In the genomic region with DNA sequence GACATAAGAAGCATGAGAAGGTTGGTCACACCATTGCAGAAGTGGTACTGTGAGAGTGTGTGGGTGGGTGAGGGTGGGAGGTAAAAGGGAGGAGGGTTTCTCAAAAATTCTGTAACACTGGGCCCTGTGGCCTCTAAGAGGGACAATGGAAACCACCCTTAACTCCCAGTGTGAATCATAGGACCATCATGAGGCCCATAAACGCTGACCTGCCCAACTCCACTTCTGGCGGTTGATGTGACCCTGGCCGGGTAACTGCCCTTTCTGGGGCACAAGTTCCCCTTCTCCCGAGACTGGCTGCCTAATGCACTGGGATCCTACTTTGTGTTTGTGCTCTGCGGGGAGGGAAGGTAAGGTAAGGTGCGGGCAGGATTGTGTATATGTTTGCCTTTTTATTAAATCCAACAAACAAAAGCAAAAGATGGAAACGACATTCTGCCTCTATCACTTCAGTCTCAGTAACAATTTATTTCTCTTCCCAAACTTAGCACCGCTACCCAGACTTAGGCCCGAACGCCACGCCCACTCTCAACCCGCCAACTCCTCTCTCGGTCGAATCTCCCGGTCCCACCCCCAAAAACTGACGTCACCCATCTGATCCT, we compare ENCODE assay signal across 8 cellular contexts. TPM values are rescaled to one million over a fixed set of nuclear protein-coding genes. Genes with fewer than 3 reads are reported as not detected.
DNase-seq lines count a peak whose midpoint lies in the region; ATAC-seq lines count a peak whose summit lies in the region.

No MANE protein-coding gene starts in this region.

- H3K9me3 Mint-ChIP-seq in CD4-positive, CD25-positive, alpha-beta regulatory T cell, result no peaks in the 10 kb centered on the region
- no peaks in the 10 kb centered on the region for H3K9me3 Mint-ChIP-seq in activated CD4-positive, alpha-beta memory T cell treated with anti-CD3 and anti-CD28 coated beads, Interleukin-2, amount 10 ng/mL, durations not matched to agents 7 days and 5 days

- peaks cover 7% of the 10 kb centered on the region for H3K27me3 ChIP-seq in CD4-positive, CD25-positive, alpha-beta regulatory T cell (ENCODE audit: control insufficient read depth, insufficient read depth, low read length)
- H3K27me3 ChIP-seq in mucosa of rectum (ENCODE audit: control insufficient read depth in 2 of 2, insufficient read depth in 2 of 2, low read length in 2 of 2), result peaks cover 9% of the 10 kb centered on the region in 2 donors

- peak overlapping the region; percentile 86 for H3K27ac ChIP-seq in CD4-positive, CD25-positive, alpha-beta regulatory T cell (ENCODE audit: insufficient read depth, low read length, poor library complexity, severe bottlenecking)
- H3K27ac ChIP-seq in epithelial cell of prostate, result peak overlapping the region; percentile 82
- H3K27ac ChIP-seq in mucosa of rectum (ENCODE audit: low read depth in 2 of 2, low read length in 2 of 2), result peak overlapping the region; percentile 94 to 98

- H3K4me3 Mint-ChIP-seq in CD4-positive, CD25-positive, alpha-beta regulatory T cell, result peak overlapping the region; percentile 93 to 97 (median 94)
- H3K4me3 Mint-ChIP-seq in activated CD4-positive, alpha-beta memory T cell treated with anti-CD3 and anti-CD28 coated beads, Interleukin-2, amount 10 ng/mL, durations not matched to agents 7 days and 5 days, result peak overlapping the region; percentile 92

- peaks cover 13% of the 10 kb centered on the region for H3K36me3 Mint-ChIP-seq in CD4-positive, CD25-positive, alpha-beta regulatory T cell
- H3K36me3 Mint-ChIP-seq in activated CD4-positive, alpha-beta memory T cell treated with anti-CD3 and anti-CD28 coated beads, Interleukin-2, amount 10 ng/mL, durations not matched to agents 7 days and 5 days (ENCODE audit: low read depth), result peaks cover 3% of the 10 kb centered on the region

- DNase-seq in CD4-positive, CD25-positive, alpha-beta regulatory T cell, result peak in 2 of 3 donors; percentile 75 to 89
- DNase-seq in NCI-H82 treated with DMSO at 0.1 percent for 48 hours (lab: John Stamatoyannopoulos, UW; ENCODE audit: unreplicated experiment), result peak; percentile 92
- DNase-seq in activated CD4-positive, alpha-beta memory T cell treated with anti-CD3 and anti-CD28 coated beads, Interleukin-2, amount 10 ng/mL, durations not matched to agents 7 days and 5 days, result peak; percentile 84
- DNase-seq in epithelial cell of prostate (ENCODE audit: low read depth, low spot score), result peak; percentile 59
- peak; percentile 94 for DNase-seq in stimulated activated CD8-positive, alpha-beta memory T cell treated with anti-CD3 and anti-CD28 coated beads, Interleukin-4, amount 100 ng/mL, for 48 hours

- no peaks in the 10 kb centered on the region for H3K36me3 ChIP-seq in CD4-positive, CD25-positive, alpha-beta regulatory T cell (ENCODE audit: control insufficient read depth, insufficient read depth, low read length)
- H3K36me3 ChIP-seq in mucosa of rectum (ENCODE audit: control insufficient read depth in 2 of 2, insufficient read depth in 2 of 2, low read length in 2 of 2), result peaks cover 4 to 7% of the 10 kb centered on the region in 2 donors

- peaks cover 24% of the 10 kb centered on the region for H3K4me1 ChIP-seq in CD4-positive, CD25-positive, alpha-beta regulatory T cell (ENCODE audit: control insufficient read depth, insufficient read depth, low read length, poor library complexity, severe bottlenecking)
- H3K4me1 ChIP-seq in mucosa of rectum (ENCODE audit: control insufficient read depth in 2 of 2, insufficient read depth in 2 of 2, low read length in 2 of 2), result peaks cover 20 to 21% of the 10 kb centered on the region in 2 donors

- H3K27ac Mint-ChIP-seq in CD4-positive, CD25-positive, alpha-beta regulatory T cell, result peak overlapping the region; percentile 92 to 99 (median 98)
- H3K27ac Mint-ChIP-seq in activated CD4-positive, alpha-beta memory T cell treated with anti-CD3 and anti-CD28 coated beads, Interleukin-2, amount 10 ng/mL, durations not matched to agents 7 days and 5 days, result peak overlapping the region; percentile 90

- CTCF ChIA-PET in activated CD4-positive, alpha-beta memory T cell treated with anti-CD3 and anti-CD28 coated beads, Interleukin-2, amount 10 ng/mL, durations not matched to agents 7 days and 5 days (lab: Charles Lee), result interaction anchor here (0.6 to 2.3 kb wide), 11 partner anchors 10 to 1655 kb away, joined by 3 to 15 read pairs (median 6); partner anchors contain the start of genes RPL41 and TSFM

- no peaks in the 10 kb centered on the region for H3K9me3 ChIP-seq in CD4-positive, CD25-positive, alpha-beta regulatory T cell (ENCODE audit: control insufficient read depth in 2 of 2, low read length in 2 of 2)
- H3K9me3 ChIP-seq in mucosa of rectum (ENCODE audit: control insufficient read depth in 2 of 2, low read length in 2 of 2), result no peaks in the 10 kb centered on the region

- POLR2A ChIA-PET in activated CD4-positive, alpha-beta memory T cell treated with anti-CD3 and anti-CD28 coated beads, Interleukin-2, amount 10 ng/mL, durations not matched to agents 7 days and 5 days (lab: Charles Lee), result interaction anchor here (0.7 to 1.7 kb wide), 11 partner anchors 9 to 180 kb away, joined by 3 to 14 read pairs (median 4); partner anchors contain the start of genes CDK4, PIP4K2C, TSFM and TSPAN31

- H3K9ac ChIP-seq in mucosa of rectum (ENCODE audit: low read depth in 1 of 2, low read length in 2 of 2), result peak overlapping the region; percentile 71 to 88

- peak overlapping the region; percentile 76 for H3K4me3 ChIP-seq in CD4-positive, CD25-positive, alpha-beta regulatory T cell (ENCODE audit: low read depth, low read length)
- H3K4me3 ChIP-seq in mucosa of rectum (ENCODE audit: low read length in 2 of 2), result peak overlapping the region; percentile 96 to 99

- ATAC-seq in CD4-positive, CD25-positive, alpha-beta regulatory T cell (ENCODE audit: low read depth in 2 of 2), result peak in 1 of 2 donors; percentile 37
- ATAC-seq in GM19463 (IDR thresholded peaks at IDR 0.05; ENCODE audit: unreplicated experiment) (peak; percentile 69), HG03565 (IDR thresholded peaks at IDR 0.05; ENCODE audit: unreplicated experiment) (peak; percentile 55)

- H3K27me3 Mint-ChIP-seq in CD4-positive, CD25-positive, alpha-beta regulatory T cell, result peaks cover 12% of the 10 kb centered on the region
- H3K27me3 Mint-ChIP-seq in activated CD4-positive, alpha-beta memory T cell treated with anti-CD3 and anti-CD28 coated beads, Interleukin-2, amount 10 ng/mL, durations not matched to agents 7 days and 5 days, result peaks cover 3% of the 10 kb centered on the region

- H3K4me1 Mint-ChIP-seq in CD4-positive, CD25-positive, alpha-beta regulatory T cell, result peaks cover 3 to 26% (median 11%) of the 10 kb centered on the region in 4 donors
- H3K4me1 Mint-ChIP-seq in activated CD4-positive, alpha-beta memory T cell treated with anti-CD3 and anti-CD28 coated beads, Interleukin-2, amount 10 ng/mL, durations not matched to agents 7 days and 5 days, result peaks cover 29% of the 10 kb centered on the region

RNA-seq across cellular contexts. Expression of gene METTL1, which starts 0.5 kb away (rescaled TPM):
- 8.7 TPM for total RNA-seq in CD4-positive, CD25-positive, alpha-beta regulatory T cell
- 10 to 100 TPM in 1 of 4 donors, 1 to 10 TPM in 3; 3.5 to 10.8 (median 5.9) TPM for polyA plus RNA-seq in CD4-positive, CD25-positive, alpha-beta regulatory T cell
- 10 to 100 TPM; 12.5 to 13.8 TPM for total RNA-seq in activated CD4-positive, alpha-beta memory T cell treated with anti-CD3 and anti-CD28 coated beads, Interleukin-2, amount 10 ng/mL, durations not matched to agents 7 days and 5 days

RNA-seq across cellular contexts. Expression of gene EEF1AKMT3, which starts 1.0 kb away (rescaled TPM):
- total RNA-seq in CD4-positive, CD25-positive, alpha-beta regulatory T cell, result 3.7 TPM
- polyA plus RNA-seq in CD4-positive, CD25-positive, alpha-beta regulatory T cell, result 1 to 10 TPM; 1.8 to 7.6 (median 2.5) TPM
- total RNA-seq in activated CD4-positive, alpha-beta memory T cell treated with anti-CD3 and anti-CD28 coated beads, Interleukin-2, amount 10 ng/mL, durations not matched to agents 7 days and 5 days, result 1 to 10 TPM; 4.2 to 4.7 TPM

RNA-seq across cellular contexts. Expression of gene CYP27B1, which starts 4.5 kb away (rescaled TPM):
- total RNA-seq in CD4-positive, CD25-positive, alpha-beta regulatory T cell, result not detected
- under 1 TPM in 2 of 4 donors, not detected in 2; 0.14 to 0.26 TPM for polyA plus RNA-seq in CD4-positive, CD25-positive, alpha-beta regulatory T cell
- total RNA-seq in activated CD4-positive, alpha-beta memory T cell treated with anti-CD3 and anti-CD28 coated beads, Interleukin-2, amount 10 ng/mL, durations not matched to agents 7 days and 5 days, result 1 to 10 TPM; 3.3 to 4.3 TPM

RNA-seq across cellular contexts. Expression of gene TSFM, which starts 11.2 kb away (rescaled TPM):
- total RNA-seq in CD4-positive, CD25-positive, alpha-beta regulatory T cell, result 22.8 TPM
- 10 to 100 TPM; 33.4 to 50.4 (median 40.6) TPM for polyA plus RNA-seq in CD4-positive, CD25-positive, alpha-beta regulatory T cell
- total RNA-seq in activated CD4-positive, alpha-beta memory T cell treated with anti-CD3 and anti-CD28 coated beads, Interleukin-2, amount 10 ng/mL, durations not matched to agents 7 days and 5 days, result 10 to 100 TPM; 28.9 to 31.5 TPM

RNA-seq across cellular contexts. Expression of gene MARCHF9, which starts 16.5 kb away (rescaled TPM):
- 35.4 TPM for total RNA-seq in CD4-positive, CD25-positive, alpha-beta regulatory T cell
- 1 to 10 TPM; 2.2 to 4.5 (median 3.8) TPM for polyA plus RNA-seq in CD4-positive, CD25-positive, alpha-beta regulatory T cell
- 10 to 100 TPM; 29.2 to 31.4 TPM for total RNA-seq in activated CD4-positive, alpha-beta memory T cell treated with anti-CD3 and anti-CD28 coated beads, Interleukin-2, amount 10 ng/mL, durations not matched to agents 7 days and 5 days
